Comparison of ENCODE assay signal across 16 cellular contexts in genomic region chr9:81526587-81526986, GRCh38.
DNase-seq lines count a peak whose midpoint lies in the region; ATAC-seq and TF ChIP-seq lines count a peak whose summit lies in the region.
"Had no signal": no experiment of that assay in that cellular context is flagged by ENCODE, and none has a peak within 500 bp of the region (broad histone marks: within the 10 kb centered on the region; RNA-seq: fewer than 3 reads in every experiment).

No MANE protein-coding gene starts in this region.

- no peaks in the 10 kb centered on the region for H3K27me3 ChIP-seq in fibroblast of lung (ENCODE audit: control insufficient read depth, insufficient read depth, low read length)
- H3K27me3 ChIP-seq in esophagus muscularis mucosa = no peaks in the 10 kb centered on the region
- H3K27me3 ChIP-seq: ascending aorta had no signal

- no peak for TF ChIP-seq POLR2A in esophagus muscularis mucosa (IDR thresholded peaks at IDR 0.05; ENCODE audit: low read depth)

- H3K9me3 ChIP-seq in fibroblast of lung (ENCODE audit: control insufficient read depth, insufficient read depth, low read depth, low read length) (no peaks in the 10 kb centered on the region), esophagus muscularis mucosa (no peaks in the 10 kb centered on the region)
- H3K9me3 ChIP-seq: ascending aorta, psoas muscle had no signal

- peak; percentile 68 for DNase-seq in EL
- peak; percentile 82 for DNase-seq in RPMI7951 (ENCODE audit: low read depth)
- DNase-seq in fibroblast of lung (ENCODE audit: low read depth in 2 of 2) = peak; percentile 80 to 85
- DNase-seq in sciatic nerve (ENCODE audit: low spot score) = no peak
- DNase-seq in GDM1 (lab: John Stamatoyannopoulos, UW) = no peak
- no peak for DNase-seq in SHP77 treated with DMSO at 0.1 percent for 48 hours (lab: John Stamatoyannopoulos, UW)
- DNase-seq in esophagus muscularis mucosa (ENCODE audit: extremely low spot score) = no peak
- DNase-seq in midbrain (lab: John Stamatoyannopoulos, UW) = no peak
- DNase-seq: activated CD8-positive, alpha-beta T cell treated with anti-CD3 and anti-CD28 coated beads, Interleukin-2, amount 10 ng/mL, durations not matched to agents 7 days and 5 days; activated effector memory CD4-positive, alpha-beta T cell treated with Interleukin-2 at 50 U/mL for 16 hours; glutamatergic neuron; KG1; NCI-H1417; psoas muscle had no signal

- no peaks in the 10 kb centered on the region for H4K20me1 ChIP-seq in fibroblast of lung (ENCODE audit: control insufficient read depth, extremely low read depth, insufficient read depth, low read length)

- intact Hi-C loops in sciatic nerve (cut with DNase I) = no loop called here
- intact Hi-C loops in esophagus muscularis mucosa (cut with DNase I) = loop anchor here (10.0 kb wide), 1 partner anchor 328 kb away; no protein-coding TSS in a partner anchor

- TF ChIP-seq CTCF in fibroblast of lung (conservative IDR thresholded peaks at IDR 0.05 in 1 of 2, IDR thresholded peaks at IDR 0.05 in 1 of 2; ENCODE audit: low read depth in 1 of 2, low read length in 2 of 2) (no peak), esophagus muscularis mucosa (IDR thresholded peaks at IDR 0.05) (no peak)

- H3K9ac ChIP-seq in fibroblast of lung (ENCODE audit: insufficient read depth, low read length) = no peak overlapping the region

- 79% methylated on average over 2 of the region's 2 CpGs for WGBS in esophagus muscularis mucosa

- no peaks in the 10 kb centered on the region for H3K79me2 ChIP-seq in fibroblast of lung (ENCODE audit: control insufficient read depth, insufficient read depth, low read length)

- H3K27ac ChIP-seq in fibroblast of lung (ENCODE audit: insufficient read depth, low read length) = no peak overlapping the region
- H3K27ac ChIP-seq in esophagus muscularis mucosa (replicated peaks in 1 of 4) = no peak overlapping the region
- H3K27ac ChIP-seq: ascending aorta, psoas muscle had no signal

- peak; percentile 37 for ATAC-seq in sciatic nerve
- ATAC-seq: activated CD8-positive, alpha-beta T cell treated with anti-CD3 and anti-CD28 coated beads, Interleukin-2, amount 10 ng/mL, durations not matched to agents 7 days and 5 days; HCT116; psoas muscle had no signal

- H3K4me1 ChIP-seq in fibroblast of lung (ENCODE audit: control insufficient read depth, extremely low read depth, insufficient read depth, low read length) (no peaks in the 10 kb centered on the region), esophagus muscularis mucosa (peaks cover 4 to 10% (median 4%) of the 10 kb centered on the region in 4 donors)
- H3K4me1 ChIP-seq: psoas muscle had no signal

- H3K4me3 ChIP-seq in fibroblast of lung (replicated peaks in 1 of 4; ENCODE audit: control extremely low read depth in 1 of 4, insufficient read depth in 1 of 4, low read depth in 3 of 4, low read length in 4 of 4) (no peak overlapping the region), esophagus muscularis mucosa (no peak overlapping the region)
- H3K4me3 ChIP-seq: ascending aorta, psoas muscle had no signal

- no peaks in the 10 kb centered on the region for H3K36me3 ChIP-seq in fibroblast of lung (ENCODE audit: control insufficient read depth, insufficient read depth, low read length)
- H3K36me3 ChIP-seq in esophagus muscularis mucosa = no peaks in the 10 kb centered on the region
- H3K36me3 ChIP-seq: ascending aorta had no signal

- H3K4me2 ChIP-seq in fibroblast of lung (ENCODE audit: extremely low read depth, insufficient read depth, low read length) = no peak overlapping the region

- peak overlapping the region; percentile 9 for H2AFZ ChIP-seq in fibroblast of lung (ENCODE audit: low read length)

- TF ChIP-seq EP300 in esophagus muscularis mucosa (IDR thresholded peaks at IDR 0.05) = no peak

Comparison
In these comparisons a context has a peak if more than half of its experiments do, and no peak if none do; other contexts are left out.
1. DNase-seq: peak in EL (single experiment), RPMI7951 (single experiment) and fibroblast of lung (2 of 2); none in sciatic nerve (single experiment), GDM1 (single experiment), SHP77 treated with DMSO at 0.1 percent for 48 hours (single experiment), esophagus muscularis mucosa (single experiment) and midbrain (single experiment).